Comparison of ENCODE assay signal across 1 cellular context in the genomic region with DNA sequence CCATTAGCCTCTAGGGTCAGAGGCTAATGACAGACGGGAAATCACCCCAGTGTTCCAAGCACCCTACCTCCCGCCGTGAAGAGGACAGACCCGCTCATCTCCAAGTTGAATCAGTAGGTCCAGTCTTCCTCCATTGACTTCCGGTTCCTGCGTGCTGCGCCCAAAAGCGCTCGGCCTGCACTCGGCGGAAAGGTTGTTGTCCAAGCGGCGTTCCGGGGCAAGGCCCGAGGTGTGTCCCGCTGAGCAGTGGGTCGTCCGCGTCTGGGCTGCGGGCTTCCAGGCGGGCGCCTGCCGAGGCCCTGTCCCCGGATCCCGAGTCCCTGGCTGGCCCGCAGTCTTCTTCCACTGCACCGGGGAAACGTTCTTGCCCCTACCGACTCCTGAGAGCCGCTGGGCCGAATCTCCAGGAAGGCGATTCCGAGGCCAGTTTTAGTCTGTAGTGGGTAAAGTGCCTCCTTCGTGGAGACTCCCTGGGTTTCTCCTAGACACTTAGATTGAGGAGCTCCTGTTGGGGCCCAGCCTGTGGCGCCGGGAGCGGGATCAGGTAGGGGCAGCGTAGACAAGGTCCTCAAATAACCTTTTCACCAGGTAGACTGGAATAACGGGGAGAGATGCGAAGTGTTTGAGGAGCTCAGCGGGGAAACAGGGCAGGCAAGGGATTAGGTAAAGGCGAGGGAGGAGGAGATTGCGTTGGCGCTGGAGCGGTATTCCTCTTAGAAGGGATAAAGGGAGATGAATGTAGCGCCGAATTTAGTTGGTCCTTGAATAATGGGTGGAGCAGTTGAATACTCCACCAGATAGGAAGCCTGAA.
TF ChIP-seq lines count a peak whose summit lies in the region.

A gene with protein sequence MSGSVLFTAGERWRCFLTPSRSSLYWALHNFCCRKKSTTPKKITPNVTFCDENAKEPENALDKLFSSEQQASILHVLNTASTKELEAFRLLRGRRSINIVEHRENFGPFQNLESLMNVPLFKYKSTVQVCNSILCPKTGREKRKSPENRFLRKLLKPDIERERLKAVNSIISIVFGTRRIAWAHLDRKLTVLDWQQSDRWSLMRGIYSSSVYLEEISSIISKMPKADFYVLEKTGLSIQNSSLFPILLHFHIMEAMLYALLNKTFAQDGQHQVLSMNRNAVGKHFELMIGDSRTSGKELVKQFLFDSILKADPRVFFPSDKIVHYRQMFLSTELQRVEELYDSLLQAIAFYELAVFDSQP (minus strand): TSS at position 138 of the 811 bp plus-strand sequence. CDS start 40 bp downstream, at position 98.

TF ChIP-seq in PFSK-1, 5 proteins besides CTCF, POLR2A, EP300 and RAD21:
- TF ChIP-seq, protein P1, sequence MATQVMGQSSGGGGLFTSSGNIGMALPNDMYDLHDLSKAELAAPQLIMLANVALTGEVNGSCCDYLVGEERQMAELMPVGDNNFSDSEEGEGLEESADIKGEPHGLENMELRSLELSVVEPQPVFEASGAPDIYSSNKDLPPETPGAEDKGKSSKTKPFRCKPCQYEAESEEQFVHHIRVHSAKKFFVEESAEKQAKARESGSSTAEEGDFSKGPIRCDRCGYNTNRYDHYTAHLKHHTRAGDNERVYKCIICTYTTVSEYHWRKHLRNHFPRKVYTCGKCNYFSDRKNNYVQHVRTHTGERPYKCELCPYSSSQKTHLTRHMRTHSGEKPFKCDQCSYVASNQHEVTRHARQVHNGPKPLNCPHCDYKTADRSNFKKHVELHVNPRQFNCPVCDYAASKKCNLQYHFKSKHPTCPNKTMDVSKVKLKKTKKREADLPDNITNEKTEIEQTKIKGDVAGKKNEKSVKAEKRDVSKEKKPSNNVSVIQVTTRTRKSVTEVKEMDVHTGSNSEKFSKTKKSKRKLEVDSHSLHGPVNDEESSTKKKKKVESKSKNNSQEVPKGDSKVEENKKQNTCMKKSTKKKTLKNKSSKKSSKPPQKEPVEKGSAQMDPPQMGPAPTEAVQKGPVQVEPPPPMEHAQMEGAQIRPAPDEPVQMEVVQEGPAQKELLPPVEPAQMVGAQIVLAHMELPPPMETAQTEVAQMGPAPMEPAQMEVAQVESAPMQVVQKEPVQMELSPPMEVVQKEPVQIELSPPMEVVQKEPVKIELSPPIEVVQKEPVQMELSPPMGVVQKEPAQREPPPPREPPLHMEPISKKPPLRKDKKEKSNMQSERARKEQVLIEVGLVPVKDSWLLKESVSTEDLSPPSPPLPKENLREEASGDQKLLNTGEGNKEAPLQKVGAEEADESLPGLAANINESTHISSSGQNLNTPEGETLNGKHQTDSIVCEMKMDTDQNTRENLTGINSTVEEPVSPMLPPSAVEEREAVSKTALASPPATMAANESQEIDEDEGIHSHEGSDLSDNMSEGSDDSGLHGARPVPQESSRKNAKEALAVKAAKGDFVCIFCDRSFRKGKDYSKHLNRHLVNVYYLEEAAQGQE (IDR thresholded peaks at IDR 0.05; ENCODE audit: insufficient read depth in 1 of 2, low read depth in 2 of 2, low read length in 2 of 2), result peak; percentile 53 to 62; a peak in 3 of 4 replicates
- peak; percentile 97 for TF ChIP-seq TAF1 (IDR thresholded peaks at IDR 0.05; ENCODE audit: borderline replicate concordance, insufficient read depth, low read length)
- TF ChIP-seq FOXP2 (optimal IDR thresholded peaks at IDR 0.05; ENCODE audit: borderline replicate concordance, extremely low read depth, extremely low read length, insufficient read depth), result peak; percentile 99
- TF ChIP-seq SIN3A (IDR thresholded peaks at IDR 0.05; ENCODE audit: borderline replicate concordance, insufficient read depth, low read length), result peak; percentile 85
- peak; percentile 86 for TF ChIP-seq POLR2AphosphoS5 (IDR thresholded peaks at IDR 0.05; ENCODE audit: low read depth, low read length)
